ENCODE assay signal across 9 cellular contexts in the genomic region with DNA sequence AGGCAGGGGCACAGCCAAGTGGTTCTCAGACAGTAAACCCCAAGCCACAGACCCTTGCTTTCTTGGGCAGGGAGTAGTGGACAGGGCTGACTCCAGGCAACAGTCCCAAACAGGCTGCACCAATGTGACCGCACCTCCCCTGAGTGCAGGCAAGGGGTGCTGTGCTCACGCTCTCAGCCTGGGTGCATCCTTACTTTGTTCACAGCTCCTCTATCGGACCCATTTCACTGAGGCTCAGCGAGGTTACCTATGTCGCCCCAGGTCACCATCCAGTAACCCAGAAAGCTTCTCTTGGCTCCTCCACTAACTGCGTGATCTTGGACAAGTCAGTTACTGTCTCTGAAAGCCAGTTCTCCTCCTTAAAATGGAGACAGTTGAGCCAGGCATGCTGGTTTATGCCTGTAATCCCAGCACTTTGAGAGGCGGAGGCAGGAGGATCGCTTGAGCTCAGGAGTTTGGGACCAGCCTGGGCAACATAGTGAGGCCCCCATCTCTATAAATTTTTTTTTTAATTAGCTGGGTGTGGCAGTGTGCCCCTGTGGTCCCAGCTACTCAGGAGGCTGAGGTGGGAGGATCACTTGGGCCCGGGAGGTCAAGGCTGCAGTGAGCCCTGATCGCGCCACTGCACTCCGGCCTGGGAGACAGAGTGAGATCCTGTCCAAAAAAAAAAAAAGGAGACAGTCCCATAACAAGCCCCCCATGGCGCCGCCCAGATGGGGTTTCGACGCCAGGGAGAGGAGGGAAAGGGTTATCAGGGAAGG. TPM values are rescaled to one million over a fixed set of nuclear protein-coding genes. Genes with fewer than 3 reads are reported as not detected.
DNase-seq lines count a peak whose midpoint lies in the region; ATAC-seq, FAIRE-seq and TF ChIP-seq lines count a peak whose summit lies in the region.
"Had no signal": no experiment of that assay in that cellular context is flagged by ENCODE, and none has a peak within 500 bp of the region (broad histone marks: within the 10 kb centered on the region; RNA-seq: fewer than 3 reads in every experiment).

No MANE protein-coding gene starts in this region.

- H3K4me1 Mint-ChIP-seq in memory B cell: peaks cover 10% of the 10 kb centered on the region

- POLR2A ChIA-PET in K562 (lab: Yijun Ruan, JAX): interaction anchor here (0.6 to 1.7 kb wide), 3 partner anchors 14 to 99 kb away, joined by 4 to 7 read pairs (median 5); a partner anchor contains a TSS

- intact Hi-C loops in Right ventricle myocardium inferior (cut with DNase I): loop anchor here (2.0 kb wide), 1 partner anchor 67 kb away; a partner anchor contains a TSS
- intact Hi-C loops in cardiac septum (cut with DNase I): loop anchor here (10.0 kb wide), 1 partner anchor 101 kb away; a partner anchor contains a TSS
- intact Hi-C loops in K562 (cut with micrococcal nuclease): loop anchor here (5.0 kb wide), 1 partner anchor 108 kb away; no protein-coding TSS in a partner anchor
- intact Hi-C loops in uterus (cut with DNase I; ENCODE audit: low total_unique reads): no loop called here

- peak overlapping the region; percentile 97 for H3K4me3 ChIP-seq in K562
- H3K4me3 ChIP-seq in uterus: peak overlapping the region; percentile 85 to 86

- no peak overlapping the region; the same call in 2 of the 3 replicates for H3K27ac ChIP-seq in K562 (ENCODE audit: extremely low read depth, low read depth, low read length)
- H3K27ac ChIP-seq in uterus: peak overlapping the region; percentile 24 to 86

- BruUV-seq in K562 (replicated peaks; lab: Mats Ljungman, UMichigan): no TSS peak

- peak overlapping the region; percentile 58 for H3K27ac Mint-ChIP-seq in memory B cell

- H3K9me3 ChIP-seq in K562 (replicated peaks; ENCODE audit: control insufficient read depth, insufficient read depth, low read depth, low read length) (no peaks in the 10 kb centered on the region), uterus (no peaks in the 10 kb centered on the region)

- TF ChIP-seq EP300 in K562 (IDR thresholded peaks at IDR 0.05; ENCODE audit: low read length): no peak

- no peaks in the 10 kb centered on the region for H3K9me1 ChIP-seq in K562 (ENCODE audit: control insufficient read depth, insufficient read depth, low read length)

- H3K4me1 ChIP-seq in K562 (replicated peaks in 1 of 2; ENCODE audit: control insufficient read depth in 2 of 2, insufficient read depth in 2 of 2, low read length in 2 of 2) (peaks cover 3 to 31% of the 10 kb centered on the region in 2 experiments; a peak in 4 of 5 replicates), uterus (no peaks in the 10 kb centered on the region)

- CTCF ChIA-PET in K562 (lab: Yijun Ruan, JAX; ENCODE audit: low intra/inter-chr PET ratio): no interaction called here

- no peaks in the 10 kb centered on the region for H3K27me3 Mint-ChIP-seq in memory B cell

- TF ChIP-seq CTCF in K562 (IDR thresholded peaks at IDR 0.05 in 2 of 3, conservative IDR thresholded peaks at IDR 0.05 in 1 of 3; ENCODE audit: insufficient read depth in 2 of 3, low read depth in 1 of 3, low read length in 3 of 3): peak; percentile 40 to 48 (median 40)
- no peak for TF ChIP-seq CTCF in uterus (IDR thresholded peaks at IDR 0.05)

- in situ Hi-C loops in K562 (cut with MboI): no loop called here

- peak overlapping the region; percentile 35 to 98; a peak in 2 of 4 replicates for H3K9ac ChIP-seq in K562 (ENCODE audit: insufficient read depth in 1 of 2, low read depth in 2 of 2, low read length in 2 of 2)

- H3K4me3 Mint-ChIP-seq in memory B cell: peak overlapping the region; percentile 96

- H3K79me2 ChIP-seq in K562 (ENCODE audit: control insufficient read depth, insufficient read depth, low read length): peaks cover 5% of the 10 kb centered on the region; the same call in 1 of the 3 replicates

- H3K27me3 ChIP-seq in K562 (ENCODE audit: control insufficient read depth in 2 of 2, insufficient read depth in 2 of 2, low read length in 2 of 2) (peaks cover 0 to 23% of the 10 kb centered on the region in 2 experiments; a peak in 4 of 5 replicates), uterus (no peaks in the 10 kb centered on the region)

- peaks cover 16% of the 10 kb centered on the region for H3K36me3 Mint-ChIP-seq in memory B cell

- H2AFZ ChIP-seq in K562 (ENCODE audit: low read depth, low read length): peak overlapping the region; percentile 100

- peaks cover 9% of the 10 kb centered on the region; the same call in 1 of the 3 replicates for H3K36me3 ChIP-seq in K562 (ENCODE audit: control insufficient read depth, insufficient read depth, low read length)
- no peaks in the 10 kb centered on the region for H3K36me3 ChIP-seq in uterus

- H3K4me2 ChIP-seq in K562 (ENCODE audit: insufficient read depth, low read length): peak overlapping the region; percentile 94

- no peak for ATAC-seq in Right ventricle myocardium inferior
- ATAC-seq in K562: peak; percentile 69
- no peak for ATAC-seq in memory B cell (ENCODE audit: low read depth)
- no peak for ATAC-seq in HG03432 (IDR thresholded peaks at IDR 0.05; ENCODE audit: unreplicated experiment)

- peak; percentile 74 for FAIRE-seq in K562 (lab: Jason Lieb, UNC)
- FAIRE-seq: G401.6 had no signal

- no peaks in the 10 kb centered on the region for H4K20me1 ChIP-seq in K562 (replicated peaks; ENCODE audit: control insufficient read depth, insufficient read depth, low read length)

- no peaks in the 10 kb centered on the region for H3K9me3 Mint-ChIP-seq in memory B cell

- DNase-seq in Right ventricle myocardium inferior (ENCODE audit: missing footprints): peak; percentile 37
- no peak for DNase-seq in cardiac septum (ENCODE audit: low spot score)
- peak in 2 of 4 experiments; percentile 37 to 45 for DNase-seq in K562 (ENCODE audit: extremely low read depth in 1 of 4, low spot score in 3 of 4)
- DNase-seq in memory B cell (ENCODE audit: low spot score in 2 of 2): no peak
- no peak for DNase-seq in uterus
- DNase-seq in CD1c-positive myeloid dendritic cell (ENCODE audit: extremely low spot score): no peak
- no peak for DNase-seq in activated CD4-positive, CD25-positive, alpha-beta regulatory T cell treated with anti-CD3 and anti-CD28 coated beads, Interleukin-2, amount 50 U/mL, for 72 hours

- TF ChIP-seq POLR2A in K562 (conservative IDR thresholded peaks at IDR 0.05) (no peak), uterus (IDR thresholded peaks at IDR 0.05) (no peak)

- WGBS in K562 (ENCODE audit: insufficient coverage, low coverage, missing lambda C conversion rate): 34% methylated on average over 12 of the region's 16 CpGs

- TF ChIP-seq RAD21 in K562 (CRISPR knock-in tag; conservative IDR thresholded peaks at IDR 0.05 in 1 of 2, IDR thresholded peaks at IDR 0.05 in 1 of 2): peak; percentile 15 to 53; a peak in 2 of 4 replicates

TF ChIP-seq in K562, 482 proteins besides CTCF, POLR2A, EP300 and RAD21:
- TF ChIP-seq ZNF263 (CRISPR knock-in tag; IDR thresholded peaks at IDR 0.05; ENCODE audit: borderline replicate concordance) (0 out of 2 replicates have a peak, but pooled peaks have one; percentile 15), KLF6 (CRISPR knock-in tag; IDR thresholded peaks at IDR 0.05; ENCODE audit: borderline replicate concordance) (no peak), STAG1 (CRISPR knock-in tag; IDR thresholded peaks at IDR 0.05; ENCODE audit: borderline replicate concordance) (peak; percentile 46; the same call in 1 of the 2 replicates), KLF10 (CRISPR knock-in tag; IDR thresholded peaks at IDR 0.05) (no peak)
TF ChIP-seq in K562: peak in this region for 2.

RNA-seq across cellular contexts. Expression of a gene that starts 0.8 kb away (rescaled TPM):
- total RNA-seq in Right ventricle myocardium inferior (17.8 TPM), cardiac septum (18.6 TPM), K562 (2014; rRNA removed) (5.3 and 6.0 TPM in 2 replicates), K562 (2014; rRNA removed; fragmentation: Illumina TruSeq; extraction: Trizol) (1.7 TPM in 2 replicates), K562 (2015; rRNA removed; fragmentation: Illumina TruSeq; extraction: Trizol) (3.8 and 4.1 TPM in 2 replicates), K562 (2021) (8.5 and 8.8 TPM in 2 replicates), uterus (10 to 100 TPM; 14.8 to 30.8 (median 19.2) TPM)
- 7.7 and 16.2 TPM in 2 replicates for total RNA-seq in K562 (2011; cell fraction: chromatin; rRNA removed; ENCODE audit: low replicate concordance)
- 17.6 and 18.3 TPM in 2 replicates for total RNA-seq in K562 (2011; cell fraction: nucleolus; rRNA removed)
- 12.6 TPM in 2 replicates for total RNA-seq in K562 (2011; cell fraction: nucleoplasm; rRNA removed)
- polyA plus RNA-seq in K562 (2011; rRNA removed) (2.5 and 3.7 TPM in 2 replicates), K562 (2014; fragmentation: Illumina TruSeq; extraction: Trizol) (3.7 and 4.8 TPM in 2 replicates), K562 (2014; fragmentation: Nextera tagmentation; extraction: Ambion mirVana) (under 1 TPM; 0.21 to 0.27 TPM), K562 (2014; rRNA removed) (4.2 and 4.9 TPM in 2 replicates)
- polyA plus RNA-seq in K562 (2011; cell fraction: cytosol; rRNA removed): 3.8 and 8.3 TPM in 2 replicates
- polyA plus RNA-seq in K562 (2011; cell fraction: nucleus; rRNA removed): 8.0 and 12.5 TPM in 2 replicates
- polyA plus RNA-seq in K562 (2012): 5.9 and 18.3 TPM in 2 replicates
- polyA minus RNA-seq in K562 (2011; rRNA and poly(A)+ RNA removed): 2.5 and 3.6 TPM in 2 replicates
- 6.9 and 13.0 TPM in 2 replicates for polyA minus RNA-seq in K562 (2011; cell fraction: cytosol; rRNA and poly(A)+ RNA removed)
- polyA minus RNA-seq in K562 (2011; cell fraction: nucleus; rRNA and poly(A)+ RNA removed): 5.7 and 6.0 TPM in 2 replicates

Comparison
In these comparisons a context has a peak if more than half of its experiments do, and no peak if none do; other contexts are left out.
1. CTCF ChIP-seq: peak in K562 (3 of 3); none in uterus (0 of 4).